Comparison of ENCODE assay signal across 1 cellular context in genomic region chr19:49875801-49876421, GRCh38.
A peak's percentile ranks its signal among the peaks of the same experiment; 100 is the strongest.
TF ChIP-seq lines count a peak whose summit lies in the region.

No MANE protein-coding gene starts in this region.

TF ChIP-seq in K562, 482 proteins besides CTCF, POLR2A, EP300 and RAD21 (continued from another document and continues in another):
- TF ChIP-seq, protein P1, sequence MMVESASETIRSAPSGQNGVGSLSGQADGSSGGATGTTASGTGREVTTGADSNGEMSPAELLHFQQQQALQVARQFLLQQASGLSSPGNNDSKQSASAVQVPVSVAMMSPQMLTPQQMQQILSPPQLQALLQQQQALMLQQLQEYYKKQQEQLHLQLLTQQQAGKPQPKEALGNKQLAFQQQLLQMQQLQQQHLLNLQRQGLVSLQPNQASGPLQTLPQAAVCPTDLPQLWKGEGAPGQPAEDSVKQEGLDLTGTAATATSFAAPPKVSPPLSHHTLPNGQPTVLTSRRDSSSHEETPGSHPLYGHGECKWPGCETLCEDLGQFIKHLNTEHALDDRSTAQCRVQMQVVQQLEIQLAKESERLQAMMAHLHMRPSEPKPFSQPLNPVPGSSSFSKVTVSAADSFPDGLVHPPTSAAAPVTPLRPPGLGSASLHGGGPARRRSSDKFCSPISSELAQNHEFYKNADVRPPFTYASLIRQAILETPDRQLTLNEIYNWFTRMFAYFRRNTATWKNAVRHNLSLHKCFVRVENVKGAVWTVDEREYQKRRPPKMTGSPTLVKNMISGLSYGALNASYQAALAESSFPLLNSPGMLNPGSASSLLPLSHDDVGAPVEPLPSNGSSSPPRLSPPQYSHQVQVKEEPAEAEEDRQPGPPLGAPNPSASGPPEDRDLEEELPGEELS (CRISPR knock-in tag; IDR thresholded peaks at IDR 0.05; ENCODE audit: borderline replicate concordance) = no peak
- TF ChIP-seq ZNF778 (CRISPR knock-in tag; IDR thresholded peaks at IDR 0.05) (no peak), TAF15 (IDR thresholded peaks at IDR 0.05; ENCODE audit: low read depth, low read length) (no peak), BDP1 (IDR thresholded peaks at IDR 0.05; ENCODE audit: insufficient read depth, insufficient read length) (no peak), RBM14 (IDR thresholded peaks at IDR 0.05; ENCODE audit: borderline replicate concordance, insufficient read depth, low read depth, low read length) (no peak), POLR2AphosphoS2 (IDR thresholded peaks at IDR 0.05; ENCODE audit: low read length) (no peak), ZNF384 (IDR thresholded peaks at IDR 0.05; ENCODE audit: low read depth, low read length) (no peak), MBD2 (IDR thresholded peaks at IDR 0.05; ENCODE audit: borderline replicate concordance, low read depth) (no peak), MNT (conservative IDR thresholded peaks at IDR 0.05) (no peak), MTA2 (IDR thresholded peaks at IDR 0.05; ENCODE audit: low read depth) (no peak), ZNF717 (CRISPR knock-in tag; IDR thresholded peaks at IDR 0.05) (no peak), MIER1 (IDR thresholded peaks at IDR 0.05; ENCODE audit: low read depth) (no peak), HDAC8 (tag; IDR thresholded peaks at IDR 0.05) (no peak), CREM (IDR thresholded peaks at IDR 0.05; ENCODE audit: low read depth) (no peak), ZNF124 (CRISPR knock-in tag; IDR thresholded peaks at IDR 0.05) (no peak), BRF2 (IDR thresholded peaks at IDR 0.05; ENCODE audit: borderline replicate concordance, insufficient read depth, insufficient read length) (no peak), TCFL5 (CRISPR knock-in tag; conservative IDR thresholded peaks at IDR 0.05) (no peak), HNRNPH1 (optimal IDR thresholded peaks at IDR 0.05; ENCODE audit: low read depth, low read length) (no peak), IFI16 (CRISPR knock-in tag; IDR thresholded peaks at IDR 0.05) (no peak), FOXK2 (conservative IDR thresholded peaks at IDR 0.05 in 1 of 2, IDR thresholded peaks at IDR 0.05 in 1 of 2; ENCODE audit: low read depth in 2 of 2) (0 out of 4 replicates have a peak, but pooled peaks have one; percentile 12 to 16), BCOR (IDR thresholded peaks at IDR 0.05) (no peak), TGIF2 (CRISPR knock-in tag; IDR thresholded peaks at IDR 0.05) (no peak), HNRNPK (IDR thresholded peaks at IDR 0.05; ENCODE audit: low read depth, low read length, poor library complexity, severe bottlenecking) (no peak), RUNX1 (IDR thresholded peaks at IDR 0.05; ENCODE audit: low read depth) (no peak), ZNF740 (CRISPR knock-in tag; IDR thresholded peaks at IDR 0.05) (no peak), ZNF740 (tag; IDR thresholded peaks at IDR 0.05) (no peak), FOXJ2 (tag; IDR thresholded peaks at IDR 0.05) (peak; percentile 9; the same call in 1 of the 2 replicates), ZNF23 (CRISPR knock-in tag; IDR thresholded peaks at IDR 0.05) (no peak), ZNF277 (CRISPR knock-in tag; IDR thresholded peaks at IDR 0.05; ENCODE audit: borderline replicate concordance) (no peak), ZKSCAN8 (CRISPR knock-in tag; IDR thresholded peaks at IDR 0.05) (no peak), ZNF134 (CRISPR knock-in tag; conservative IDR thresholded peaks at IDR 0.05) (no peak), POLR3G (IDR thresholded peaks at IDR 0.05; ENCODE audit: extremely low read depth, insufficient read length, insufficient replicate concordance) (no peak), CBX2 (IDR thresholded peaks at IDR 0.05; ENCODE audit: insufficient read depth, low read length, poor library complexity, severe bottlenecking) (no peak), TOE1 (IDR thresholded peaks at IDR 0.05; ENCODE audit: borderline replicate concordance) (no peak), TOE1 (CRISPR knock-in tag; IDR thresholded peaks at IDR 0.05; ENCODE audit: borderline replicate concordance, low read depth) (no peak), ZNF41 (CRISPR knock-in tag; conservative IDR thresholded peaks at IDR 0.05) (no peak), CSDE1 (IDR thresholded peaks at IDR 0.05) (no peak), YY1 (IDR thresholded peaks at IDR 0.05; ENCODE audit: borderline replicate concordance in 1 of 3, control insufficient read depth in 1 of 3, extremely low read depth in 1 of 3, insufficient read depth in 3 of 3, insufficient read length in 1 of 3, insufficient replicate concordance in 2 of 3, low read depth in 1 of 3, low read length in 2 of 3) (no peak), CHD7 (IDR thresholded peaks at IDR 0.05; ENCODE audit: low read depth, low read length) (no peak), ZBTB43 (CRISPR knock-in tag; IDR thresholded peaks at IDR 0.05) (no peak; the same call in 1 of the 2 replicates)
- TF ChIP-seq, protein P2, sequence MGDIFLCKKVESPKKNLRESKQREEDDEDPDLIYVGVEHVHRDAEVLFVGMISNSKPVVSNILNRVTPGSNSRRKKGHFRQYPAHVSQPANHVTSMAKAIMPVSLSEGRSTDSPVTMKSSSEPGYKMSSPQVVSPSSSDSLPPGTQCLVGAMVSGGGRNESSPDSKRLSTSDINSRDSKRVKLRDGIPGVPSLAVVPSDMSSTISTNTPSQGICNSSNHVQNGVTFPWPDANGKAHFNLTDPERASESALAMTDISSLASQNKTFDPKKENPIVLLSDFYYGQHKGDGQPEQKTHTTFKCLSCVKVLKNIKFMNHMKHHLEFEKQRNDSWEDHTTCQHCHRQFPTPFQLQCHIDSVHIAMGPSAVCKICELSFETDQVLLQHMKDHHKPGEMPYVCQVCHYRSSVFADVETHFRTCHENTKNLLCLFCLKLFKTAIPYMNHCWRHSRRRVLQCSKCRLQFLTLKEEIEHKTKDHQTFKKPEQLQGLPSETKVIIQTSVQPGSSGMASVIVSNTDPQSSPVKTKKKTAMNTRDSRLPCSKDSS (IDR thresholded peaks at IDR 0.05; ENCODE audit: low read depth, partially characterized antibody) = no peak
